In the genomic region with DNA sequence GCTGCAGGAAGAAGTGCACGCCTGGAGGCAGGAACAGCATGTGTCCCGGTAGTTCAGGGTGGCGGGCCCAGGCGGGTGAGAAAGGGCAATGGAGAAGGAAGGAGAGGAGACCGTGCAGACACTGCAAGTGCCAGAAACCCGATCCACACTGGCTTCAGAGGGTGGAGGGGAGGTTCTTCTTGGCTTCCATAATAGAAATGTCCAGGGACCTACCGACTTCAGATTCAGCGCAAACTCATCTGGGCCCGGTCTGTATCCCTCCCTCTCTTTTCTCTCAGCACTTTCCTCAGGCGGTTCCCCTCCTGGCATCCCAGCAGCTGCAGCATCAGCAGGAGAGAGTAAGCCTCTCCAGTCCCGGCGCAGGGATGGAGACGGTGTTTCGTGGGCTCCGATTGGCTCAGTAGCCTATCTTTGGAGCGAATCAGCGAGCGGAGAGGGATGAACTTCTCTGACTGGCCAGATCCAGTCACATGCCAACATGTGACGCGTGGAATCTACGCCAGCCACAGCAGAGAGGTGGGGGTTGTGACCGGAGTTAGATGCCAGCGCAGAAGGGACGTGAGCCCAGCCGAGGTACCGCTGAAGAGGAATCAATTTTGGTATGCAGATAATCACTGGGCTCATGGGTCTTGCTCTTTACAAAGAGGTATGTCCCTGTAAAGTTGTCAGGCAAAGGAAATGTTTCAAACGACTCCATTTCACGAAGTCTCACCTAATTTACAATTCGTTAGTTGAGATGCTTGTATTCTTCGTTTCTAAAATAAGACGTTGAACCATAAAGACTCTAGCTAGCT, we compare ENCODE assay signal across 8 cellular contexts. TPM values are rescaled to one million over a fixed set of nuclear protein-coding genes. Genes with fewer than 3 reads are reported as not detected.
A peak's percentile ranks its signal among the peaks of the same experiment; 100 is the strongest.
DNase-seq lines count a peak whose midpoint lies in the region; ATAC-seq and TF ChIP-seq lines count a peak whose summit lies in the region.

No MANE protein-coding gene starts in this region.

- ATAC-seq in HG02623 (IDR thresholded peaks at IDR 0.05; ENCODE audit: unreplicated experiment) = peak; percentile 75
- peak; percentile 95 for ATAC-seq in SK-N-SH treated with all-trans-retinoic acid at 6 μM for 48 hours
- ATAC-seq in omental fat pad (ENCODE audit: low FRiP score) = peak; percentile 92

- peak; percentile 89 for TF ChIP-seq POLR2A in testis (IDR thresholded peaks at IDR 0.05)

- 0% methylated on average over 26 to 31 of the region's 31 CpGs for WGBS in testis, 2 donors

- peaks cover 3% of the 10 kb centered on the region for H3K36me3 Mint-ChIP-seq in activated naive CD8-positive, alpha-beta T cell
- H3K36me3 Mint-ChIP-seq in glutamatergic neuron (ENCODE audit: unreplicated experiment) = no peaks in the 10 kb centered on the region

- H3K4me3 Mint-ChIP-seq in activated naive CD8-positive, alpha-beta T cell = peak overlapping the region; percentile 97
- peak overlapping the region; percentile 95 for H3K4me3 Mint-ChIP-seq in glutamatergic neuron (ENCODE audit: unreplicated experiment)

- TF ChIP-seq CTCF in GM10266 (IDR thresholded peaks at IDR 0.05; ENCODE audit: control insufficient read depth, insufficient read depth, low read depth, missing control alignments) (no peak), glutamatergic neuron (IDR thresholded peaks at IDR 0.05; ENCODE audit: partially characterized antibody, unreplicated experiment) (no peak), omental fat pad (IDR thresholded peaks at IDR 0.05) (no peak), testis (IDR thresholded peaks at IDR 0.05) (peak in 1 of 3 experiments; percentile 1)

- DNase-seq in GM10266 (ENCODE audit: extremely low spot score) (peak; percentile 89), NCI-H1092 treated with DMSO at 0.1 percent for 48 hours (lab: John Stamatoyannopoulos, UW) (peak; percentile 93), glutamatergic neuron (peak; percentile 87), omental fat pad (ENCODE audit: low spot score) (peak; percentile 74), testis (peak; percentile 97)

- H3K4me3 ChIP-seq in testis = peak overlapping the region; percentile 51 to 62

- intact Hi-C loops in testis (cut with DNase I; ENCODE audit: low total_unique reads) = no loop called here

- H3K9me3 Mint-ChIP-seq in activated naive CD8-positive, alpha-beta T cell (ENCODE audit: low read depth) = no peaks in the 10 kb centered on the region
- H3K9me3 Mint-ChIP-seq in glutamatergic neuron (ENCODE audit: unreplicated experiment) = peaks cover 5% of the 10 kb centered on the region

- no peaks in the 10 kb centered on the region for H3K36me3 ChIP-seq in testis (ENCODE audit: low read depth, missing control alignments)

- peak overlapping the region; percentile 89 for H3K27ac Mint-ChIP-seq in activated naive CD8-positive, alpha-beta T cell
- peak overlapping the region; percentile 95 for H3K27ac Mint-ChIP-seq in glutamatergic neuron (ENCODE audit: unreplicated experiment)

- peak overlapping the region; percentile 68 to 83 for H3K27ac ChIP-seq in testis

- H3K4me1 ChIP-seq in testis = peaks cover 17% of the 10 kb centered on the region

- no peaks in the 10 kb centered on the region for H3K27me3 Mint-ChIP-seq in activated naive CD8-positive, alpha-beta T cell
- peaks cover 2% of the 10 kb centered on the region for H3K27me3 Mint-ChIP-seq in glutamatergic neuron (ENCODE audit: unreplicated experiment)

- H3K27me3 ChIP-seq in testis = no peaks in the 10 kb centered on the region

- peaks cover 46% of the 10 kb centered on the region for H3K4me1 Mint-ChIP-seq in activated naive CD8-positive, alpha-beta T cell (ENCODE audit: low read depth)
- peaks cover 10% of the 10 kb centered on the region for H3K4me1 Mint-ChIP-seq in glutamatergic neuron (ENCODE audit: low read depth, unreplicated experiment)

- no peaks in the 10 kb centered on the region for H3K9me3 ChIP-seq in testis

TF ChIP-seq in SK-N-SH treated with all-trans-retinoic acid at 6 μM for 48 hours, 23 proteins besides CTCF, POLR2A, EP300 and RAD21:
- TF ChIP-seq ARNTL (CRISPR knock-in tag; IDR thresholded peaks at IDR 0.05; ENCODE audit: borderline replicate concordance, low read depth) = no peak

RNA-seq across cellular contexts. Expression of a gene that starts 1.9 kb away (rescaled TPM):
- total RNA-seq in glutamatergic neuron (ENCODE audit: unreplicated experiment) (76.0 TPM), omental fat pad (10 to 100 TPM; 14.3 to 28.4 (median 14.9) TPM), testis (10 to 100 TPM; 55.4 to 56.1 TPM)
- polyA plus RNA-seq in testis (ENCODE audit: insufficient read depth, low read depth, low replicate concordance) = 42.8 TPM

Comparison
In these comparisons a context has a peak if more than half of its experiments do, and no peak if none do; other contexts are left out.
1. Peak in every context shown above with its lines: DNase-seq, ATAC-seq, H3K4me3 ChIP-seq and H3K27ac ChIP-seq.